ENCODE assay signal across 22 cellular contexts in genomic region chr17:50072130-50072529, GRCh38. TPM values are rescaled to one million over a fixed set of nuclear protein-coding genes. Genes with fewer than 3 reads are reported as not detected.
"Had no signal": no experiment of that assay in that cellular context is flagged by ENCODE, and none has a peak within 500 bp of the region (broad histone marks: within the 10 kb centered on the region; RNA-seq: fewer than 3 reads in every experiment).

No MANE protein-coding gene starts in this region.

- H3K4me3 ChIP-seq: body of pancreas, colonic mucosa, left lung, sigmoid colon, testis had no signal

- H3K27ac ChIP-seq: body of pancreas, colonic mucosa, left lung, sigmoid colon, testis had no signal

- H3K9me3 Mint-ChIP-seq: activated naive CD8-positive, alpha-beta T cell treated with anti-CD3 and anti-CD28 coated beads for 36 hours; activated T-helper 17 cell treated with anti-CD3 and anti-CD28 coated beads, Interleukin-2, amount 50 U/mL, for 72 hours; natural killer cell treated with Interleukin-12 subunit alpha and Interleukin-12 subunit beta and Interleukin-15 and Interleukin-18, amount 100 ng/mL, for 72 hours; stimulated activated effector memory CD8-positive, alpha-beta T cell treated with anti-CD3 and anti-CD28 coated beads, Interleukin-12 subunit alpha, Interleukin-12 subunit beta, amount 100 ng/mL, for 72 hours; type B pancreatic cell had no signal

- H3K4me3 Mint-ChIP-seq: activated naive CD8-positive, alpha-beta T cell treated with anti-CD3 and anti-CD28 coated beads for 36 hours; activated T-helper 17 cell treated with anti-CD3 and anti-CD28 coated beads, Interleukin-2, amount 50 U/mL, for 72 hours; endodermal cell; mesothelial cell of epicardium; natural killer cell treated with Interleukin-12 subunit alpha and Interleukin-12 subunit beta and Interleukin-15 and Interleukin-18, amount 100 ng/mL, for 72 hours; stimulated activated effector memory CD8-positive, alpha-beta T cell treated with anti-CD3 and anti-CD28 coated beads, Interleukin-12 subunit alpha, Interleukin-12 subunit beta, amount 100 ng/mL, for 72 hours; type B pancreatic cell had no signal

- H3K27me3 ChIP-seq: body of pancreas, colonic mucosa, left lung, sigmoid colon, testis had no signal

- ATAC-seq: activated T-helper 17 cell treated with anti-CD3 and anti-CD28 coated beads, Interleukin-2, amount 50 U/mL, for 72 hours; body of pancreas; left lung; stimulated activated effector memory CD8-positive, alpha-beta T cell treated with anti-CD3 and anti-CD28 coated beads, Interleukin-12 subunit alpha, Interleukin-12 subunit beta, amount 100 ng/mL, for 72 hours had no signal

- H3K27me3 Mint-ChIP-seq: activated naive CD8-positive, alpha-beta T cell treated with anti-CD3 and anti-CD28 coated beads for 36 hours; activated T-helper 17 cell treated with anti-CD3 and anti-CD28 coated beads, Interleukin-2, amount 50 U/mL, for 72 hours; natural killer cell treated with Interleukin-12 subunit alpha and Interleukin-12 subunit beta and Interleukin-15 and Interleukin-18, amount 100 ng/mL, for 72 hours had no signal

- H3K9me3 ChIP-seq: body of pancreas, colonic mucosa, sigmoid colon, testis had no signal

- H3K4me1 Mint-ChIP-seq: activated naive CD8-positive, alpha-beta T cell treated with anti-CD3 and anti-CD28 coated beads for 36 hours; activated T-helper 17 cell treated with anti-CD3 and anti-CD28 coated beads, Interleukin-2, amount 50 U/mL, for 72 hours; stimulated activated effector memory CD8-positive, alpha-beta T cell treated with anti-CD3 and anti-CD28 coated beads, Interleukin-12 subunit alpha, Interleukin-12 subunit beta, amount 100 ng/mL, for 72 hours had no signal

- H3K27ac Mint-ChIP-seq: activated naive CD8-positive, alpha-beta T cell treated with anti-CD3 and anti-CD28 coated beads for 36 hours; activated T-helper 17 cell treated with anti-CD3 and anti-CD28 coated beads, Interleukin-2, amount 50 U/mL, for 72 hours; endodermal cell; mesothelial cell of epicardium; natural killer cell treated with Interleukin-12 subunit alpha and Interleukin-12 subunit beta and Interleukin-15 and Interleukin-18, amount 100 ng/mL, for 72 hours; stimulated activated effector memory CD8-positive, alpha-beta T cell treated with anti-CD3 and anti-CD28 coated beads, Interleukin-12 subunit alpha, Interleukin-12 subunit beta, amount 100 ng/mL, for 72 hours; type B pancreatic cell had no signal

- DNase-seq: activated CD4-positive, alpha-beta T cell treated with anti-CD3 and anti-CD28 coated beads for 1 hour; activated naive CD4-positive, alpha-beta T cell; activated naive CD8-positive, alpha-beta T cell treated with anti-CD3 and anti-CD28 coated beads for 36 hours; activated T-cell treated with anti-CD3 and anti-CD28 coated beads, Interleukin-2, amount 50 U/mL, for 1 hour; body of pancreas; caudate nucleus; colonic mucosa; endodermal cell; foreskin melanocyte; head of caudate nucleus; left lung; nucleus accumbens; sigmoid colon; stimulated activated CD4-positive, alpha-beta T cell treated with anti-CD3 and anti-CD28 coated beads, Interleukin-4, amount 100 ng/mL, for 24 hours; testis; WERI-Rb-1 had no signal

- H3K4me1 ChIP-seq: body of pancreas, colonic mucosa, left lung, sigmoid colon, testis had no signal

- H3K36me3 Mint-ChIP-seq: natural killer cell treated with Interleukin-12 subunit alpha and Interleukin-12 subunit beta and Interleukin-15 and Interleukin-18, amount 100 ng/mL, for 72 hours; stimulated activated effector memory CD8-positive, alpha-beta T cell treated with anti-CD3 and anti-CD28 coated beads, Interleukin-12 subunit alpha, Interleukin-12 subunit beta, amount 100 ng/mL, for 72 hours had no signal

RNA-seq across cellular contexts. Expression of gene SAMD14, which starts 57.8 kb away (rescaled TPM):
- polyA plus RNA-seq: keratinocyte had no signal
